In the genomic region with DNA sequence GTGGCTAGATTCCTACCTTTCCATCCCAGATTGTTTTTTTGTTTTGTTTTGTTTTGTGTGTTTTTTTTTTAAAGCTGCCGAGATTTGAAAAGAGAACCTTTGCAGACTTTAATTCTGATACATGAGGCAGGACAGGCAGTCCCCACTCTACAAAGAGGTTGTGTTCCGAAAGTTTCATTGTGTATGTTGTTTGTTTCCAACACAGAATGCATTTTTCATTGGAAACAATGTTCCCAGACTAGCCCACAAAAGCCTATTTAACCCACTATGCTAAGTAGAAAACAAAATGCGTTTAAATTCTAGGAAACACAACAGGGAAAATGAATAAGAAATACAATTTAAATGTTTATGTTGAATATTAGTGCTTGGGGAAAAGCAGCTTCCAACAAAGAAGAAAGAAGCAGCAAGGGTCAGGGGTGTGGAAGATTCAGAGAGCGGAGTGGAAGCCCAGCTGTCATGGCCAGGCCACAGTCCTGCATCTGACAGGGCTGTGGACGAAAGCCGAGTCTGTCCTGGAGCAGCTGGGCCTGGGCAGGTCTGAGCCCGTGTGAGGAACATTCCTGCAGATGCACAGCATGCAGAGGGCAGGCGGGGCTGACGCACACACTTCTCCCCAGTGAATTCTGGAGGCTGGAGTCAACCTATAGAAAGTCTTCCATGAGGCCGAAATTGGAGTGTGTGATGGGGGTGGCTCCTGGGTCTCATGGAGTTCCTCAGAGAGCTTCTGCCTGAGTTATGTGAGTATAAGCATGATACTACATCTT, we compare ENCODE assay signal across 22 cellular contexts. TPM values are rescaled to one million over a fixed set of nuclear protein-coding genes. Genes with fewer than 3 reads are reported as not detected.
DNase-seq lines count a peak whose midpoint lies in the region; ATAC-seq and TF ChIP-seq lines count a peak whose summit lies in the region.
"Had no signal": no experiment of that assay in that cellular context is flagged by ENCODE, and none has a peak within 500 bp of the region (broad histone marks: within the 10 kb centered on the region; RNA-seq: fewer than 3 reads in every experiment).

No MANE protein-coding gene starts in this region.

- H3K36me3 ChIP-seq in GM23338 (ENCODE audit: insufficient read depth) (no peaks in the 10 kb centered on the region), neural progenitor cell (no peaks in the 10 kb centered on the region)
- H3K36me3 ChIP-seq: cardiac muscle cell, esophagus squamous epithelium had no signal

- in situ Hi-C loops in ACHN (cut with HindIII; ENCODE audit: low pct_ligation_motif_present, low pct_unique_long_range_greater_than_20kb, low sequenced_read_pairs) = no loop called here

- H3K4me1 Mint-ChIP-seq in GM23338 (peaks cover 6% of the 10 kb centered on the region; the same call in 2 of the 3 replicates), glutamatergic neuron (ENCODE audit: low read depth, unreplicated experiment) (no peaks in the 10 kb centered on the region), neural progenitor cell (peaks cover 5% of the 10 kb centered on the region)
- H3K4me1 Mint-ChIP-seq: activated CD4-positive, alpha-beta T cell treated with anti-CD3 and anti-CD28 coated beads, Interleukin-2, amount 10 ng/mL, durations not matched to agents 7 days and 5 days; T-cell had no signal

- no peaks in the 10 kb centered on the region for H3F3A ChIP-seq in GM23338 (replicated peaks; ENCODE audit: low read depth)
- H3F3A ChIP-seq in neural progenitor cell (ENCODE audit: low read depth) = peaks cover 3% of the 10 kb centered on the region

- no peaks in the 10 kb centered on the region for H3K9me2 ChIP-seq in GM23338 (ENCODE audit: insufficient read depth)

- H3K4me3 Mint-ChIP-seq in GM23338 (no peak overlapping the region), glutamatergic neuron (ENCODE audit: unreplicated experiment) (no peak overlapping the region), neural progenitor cell (no peak overlapping the region)
- H3K4me3 Mint-ChIP-seq: activated CD4-positive, alpha-beta T cell treated with anti-CD3 and anti-CD28 coated beads, Interleukin-2, amount 10 ng/mL, durations not matched to agents 7 days and 5 days; naive thymus-derived CD8-positive, alpha-beta T cell; T-cell had no signal

- H3K36me3 Mint-ChIP-seq in GM23338 (ENCODE audit: low read depth) (no peaks in the 10 kb centered on the region), glutamatergic neuron (ENCODE audit: unreplicated experiment) (peaks cover 5% of the 10 kb centered on the region), neural progenitor cell (no peaks in the 10 kb centered on the region)
- H3K36me3 Mint-ChIP-seq: naive thymus-derived CD8-positive, alpha-beta T cell; T-cell had no signal

- H3K27me3 Mint-ChIP-seq in GM23338 (ENCODE audit: insufficient read depth, low read depth, poor library complexity) = peaks cover 6% of the 10 kb centered on the region
- H3K27me3 Mint-ChIP-seq in glutamatergic neuron (ENCODE audit: unreplicated experiment) = peaks cover 6% of the 10 kb centered on the region
- H3K27me3 Mint-ChIP-seq in neural progenitor cell (ENCODE audit: insufficient read depth, low read depth) = no peaks in the 10 kb centered on the region
- H3K27me3 Mint-ChIP-seq: activated CD4-positive, alpha-beta T cell treated with anti-CD3 and anti-CD28 coated beads, Interleukin-2, amount 10 ng/mL, durations not matched to agents 7 days and 5 days had no signal

- no peaks in the 10 kb centered on the region for H3K27me3 ChIP-seq in GM23338 (ENCODE audit: insufficient read depth)
- no peaks in the 10 kb centered on the region for H3K27me3 ChIP-seq in neural progenitor cell
- H3K27me3 ChIP-seq: cardiac muscle cell, esophagus squamous epithelium had no signal

- no peaks in the 10 kb centered on the region for H3K9me3 ChIP-seq in neural progenitor cell (ENCODE audit: low read depth)
- H3K9me3 ChIP-seq: esophagus squamous epithelium had no signal

- DNase-seq in GM23338 (ENCODE audit: low spot score) (peak; percentile 45), glutamatergic neuron (peak; percentile 75), neural progenitor cell (ENCODE audit: low spot score) (peak; percentile 31), ACHN (no peak), NCI-H1417 treated with DMSO at 0.1 percent for 48 hours (lab: John Stamatoyannopoulos, UW) (no peak), AG08396 (ENCODE audit: low spot score) (no peak), NCI-H187 (lab: John Stamatoyannopoulos, UW) (no peak)
- DNase-seq: activated CD4-positive, alpha-beta T cell treated with anti-CD3 and anti-CD28 coated beads, Interleukin-2, amount 10 ng/mL, durations not matched to agents 7 days and 5 days; activated effector memory CD4-positive, alpha-beta T cell treated with Interleukin-2 at 50 U/mL for 16 hours; DMS153; esophagus squamous epithelium; KG1; naive thymus-derived CD8-positive, alpha-beta T cell; NCI-H2081 treated with DMSO at 0.1 percent for 48 hours; Right ventricle myocardium superior; T-cell had no signal

- H3K9me3 Mint-ChIP-seq in GM23338 = no peaks in the 10 kb centered on the region
- peaks cover 2% of the 10 kb centered on the region for H3K9me3 Mint-ChIP-seq in glutamatergic neuron (ENCODE audit: unreplicated experiment)
- H3K9me3 Mint-ChIP-seq in neural progenitor cell = peaks cover 2% of the 10 kb centered on the region
- H3K9me3 Mint-ChIP-seq: activated CD4-positive, alpha-beta T cell treated with anti-CD3 and anti-CD28 coated beads, Interleukin-2, amount 10 ng/mL, durations not matched to agents 7 days and 5 days; naive thymus-derived CD8-positive, alpha-beta T cell; T-cell had no signal

- peak; percentile 92 for ATAC-seq in GM23338
- ATAC-seq: HCT116; naive thymus-derived CD8-positive, alpha-beta T cell; T-cell had no signal

- H3K27ac ChIP-seq in GM23338 (ENCODE audit: low read depth) = no peak overlapping the region
- peak overlapping the region; percentile 68 for H3K27ac ChIP-seq in angular gyrus (ENCODE audit: low read depth, low read length)
- no peak overlapping the region for H3K27ac ChIP-seq in neural progenitor cell
- H3K27ac ChIP-seq: C4-2B, cardiac muscle cell, esophagus squamous epithelium, HL-60 had no signal

- no peaks in the 10 kb centered on the region for H4K20me1 ChIP-seq in GM23338 (replicated peaks; ENCODE audit: insufficient read depth)
- H4K20me1 ChIP-seq in neural progenitor cell (ENCODE audit: low read depth) = no peaks in the 10 kb centered on the region

- peak overlapping the region; percentile 1; the same call in 1 of the 2 replicates for H2AFZ ChIP-seq in GM23338
- peak overlapping the region; percentile 70 for H2AFZ ChIP-seq in neural progenitor cell (replicated peaks)

- H3K4me3 ChIP-seq in GM23338 (no peak overlapping the region), neural progenitor cell (no peak overlapping the region)
- H3K4me3 ChIP-seq: cardiac muscle cell, esophagus squamous epithelium, lung had no signal

- H3K4me1 ChIP-seq in GM23338 (ENCODE audit: insufficient read depth) = no peaks in the 10 kb centered on the region
- H3K4me1 ChIP-seq in neural progenitor cell = no peaks in the 10 kb centered on the region
- H3K4me1 ChIP-seq: esophagus squamous epithelium had no signal

- H3K9ac ChIP-seq in neural progenitor cell = no peak overlapping the region

- H3K79me2 ChIP-seq in GM23338 (replicated peaks; ENCODE audit: insufficient read depth) = no peaks in the 10 kb centered on the region
- no peaks in the 10 kb centered on the region for H3K79me2 ChIP-seq in neural progenitor cell (ENCODE audit: low read depth)

- no peak for TF ChIP-seq CTCF in GM23338 (conservative IDR thresholded peaks at IDR 0.05; ENCODE audit: low read depth in 2 of 2)
- TF ChIP-seq CTCF in glutamatergic neuron (IDR thresholded peaks at IDR 0.05; ENCODE audit: partially characterized antibody, unreplicated experiment) = no peak
- no peak for TF ChIP-seq CTCF in neural progenitor cell (IDR thresholded peaks at IDR 0.05)

- no peak overlapping the region for H3K27ac Mint-ChIP-seq in GM23338
- H3K27ac Mint-ChIP-seq in glutamatergic neuron (ENCODE audit: unreplicated experiment) = peak overlapping the region; percentile 75
- no peak overlapping the region for H3K27ac Mint-ChIP-seq in neural progenitor cell
- H3K27ac Mint-ChIP-seq: activated CD4-positive, alpha-beta T cell treated with anti-CD3 and anti-CD28 coated beads, Interleukin-2, amount 10 ng/mL, durations not matched to agents 7 days and 5 days; naive thymus-derived CD8-positive, alpha-beta T cell; T-cell had no signal

- H3K4me2 ChIP-seq in GM23338 = no peak overlapping the region
- no peak overlapping the region for H3K4me2 ChIP-seq in neural progenitor cell

TF ChIP-seq in GM23338, 12 proteins besides CTCF, POLR2A, EP300 and RAD21 (continues in another document):
- TF ChIP-seq, protein P1, sequence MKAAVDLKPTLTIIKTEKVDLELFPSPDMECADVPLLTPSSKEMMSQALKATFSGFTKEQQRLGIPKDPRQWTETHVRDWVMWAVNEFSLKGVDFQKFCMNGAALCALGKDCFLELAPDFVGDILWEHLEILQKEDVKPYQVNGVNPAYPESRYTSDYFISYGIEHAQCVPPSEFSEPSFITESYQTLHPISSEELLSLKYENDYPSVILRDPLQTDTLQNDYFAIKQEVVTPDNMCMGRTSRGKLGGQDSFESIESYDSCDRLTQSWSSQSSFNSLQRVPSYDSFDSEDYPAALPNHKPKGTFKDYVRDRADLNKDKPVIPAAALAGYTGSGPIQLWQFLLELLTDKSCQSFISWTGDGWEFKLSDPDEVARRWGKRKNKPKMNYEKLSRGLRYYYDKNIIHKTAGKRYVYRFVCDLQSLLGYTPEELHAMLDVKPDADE (IDR thresholded peaks at IDR 0.05) = no peak
- TF ChIP-seq EZH2 (IDR thresholded peaks at IDR 0.05; ENCODE audit: low read depth, unreplicated experiment) (no peak), JUNB (IDR thresholded peaks at IDR 0.05; ENCODE audit: unreplicated experiment) (no peak), CREB1 (CRISPR knock-in tag; IDR thresholded peaks at IDR 0.05; ENCODE audit: low read depth) (no peak)

RNA-seq across cellular contexts. Expression of a gene that starts 12.4 kb away (rescaled TPM):
- 4.2 and 4.5 TPM in 2 replicates for total RNA-seq in GM23338 (2014; rRNA removed; shearing (Covaris generic))
- 0.99 and 1.1 TPM in 2 replicates for polyA plus RNA-seq in GM23338 (2016; fragmentation: Nextera tagmentation; extraction: Ambion mirVana)
- total RNA-seq in glutamatergic neuron (ENCODE audit: unreplicated experiment) (22.6 TPM), neural progenitor cell (ENCODE audit: low replicate concordance) (4.9 and 8.2 TPM in 2 replicates)

Comparison
In these comparisons a context has a peak if more than half of its experiments do, and no peak if none do; other contexts are left out.
1. DNase-seq: peak in GM23338 (single experiment), glutamatergic neuron (single experiment) and neural progenitor cell (single experiment); none in ACHN (single experiment), NCI-H1417 treated with DMSO at 0.1 percent for 48 hours (single experiment), AG08396 (single experiment) and NCI-H187 (0 of 2).